Comparison of ENCODE assay signal across 1 cellular context in the genomic region with DNA sequence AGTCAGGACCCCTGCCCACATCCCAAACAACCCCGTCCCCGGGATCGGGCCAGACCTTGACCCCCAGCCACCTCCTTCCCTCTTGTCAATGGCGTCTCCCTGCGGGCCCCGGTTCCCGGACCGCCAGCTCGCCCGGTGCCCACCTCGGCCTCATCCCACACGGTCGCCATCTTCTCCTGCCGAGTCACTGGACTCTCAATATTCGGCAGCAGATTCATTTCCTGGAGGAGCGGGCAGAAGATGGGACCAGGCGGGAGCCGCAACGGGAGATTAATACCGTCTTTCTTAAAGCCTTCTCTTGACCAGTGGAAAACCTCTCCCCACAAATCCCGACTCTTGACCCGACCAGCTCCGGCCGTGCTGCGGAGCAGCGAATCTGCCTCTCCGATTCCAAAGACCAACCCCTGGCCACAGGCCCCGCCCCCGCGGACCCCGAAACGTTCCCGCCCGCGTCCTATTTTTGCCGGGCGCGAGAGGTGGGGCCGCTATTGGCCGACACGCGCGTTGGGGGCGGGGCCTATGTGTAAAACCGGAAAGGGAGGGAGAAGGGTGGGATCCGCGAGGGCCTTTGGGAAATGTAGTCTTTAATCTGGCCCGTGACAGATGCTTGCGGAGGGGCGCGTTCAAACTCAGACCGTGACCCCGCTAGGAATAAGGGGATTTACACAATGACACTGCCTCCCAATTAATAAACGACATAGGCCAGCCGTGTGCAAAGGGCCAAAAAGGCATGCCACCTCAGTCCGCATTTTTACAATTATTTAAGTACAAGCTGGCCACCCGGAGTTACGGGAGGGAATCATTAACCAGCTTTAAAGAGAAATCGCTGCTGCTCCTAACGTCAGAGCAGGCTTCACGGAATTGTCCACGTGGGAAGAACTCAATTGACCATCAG.
A peak's percentile ranks its signal among the peaks of the same experiment; 100 is the strongest.
TF ChIP-seq lines count a peak whose summit lies in the region.

A gene (minus strand): TSS at position 378 of the 895 bp plus-strand sequence. CDS start 160 bp downstream, at position 218.

TF ChIP-seq in H1, 55 proteins besides CTCF, POLR2A, EP300 and RAD21:
- peak; percentile 67 for TF ChIP-seq SIX5 (IDR thresholded peaks at IDR 0.05; ENCODE audit: low read depth, low read length)
- peak; percentile 21; the same call in 1 of the 2 replicates for TF ChIP-seq EGR1 (IDR thresholded peaks at IDR 0.05; ENCODE audit: borderline replicate concordance, low read depth, low read length)
- no peak for TF ChIP-seq KDM1A (IDR thresholded peaks at IDR 0.05; ENCODE audit: borderline replicate concordance, low read length)
- peak; percentile 90 for TF ChIP-seq TBP (IDR thresholded peaks at IDR 0.05; ENCODE audit: low read depth, low read length)
- TF ChIP-seq, protein P1, sequence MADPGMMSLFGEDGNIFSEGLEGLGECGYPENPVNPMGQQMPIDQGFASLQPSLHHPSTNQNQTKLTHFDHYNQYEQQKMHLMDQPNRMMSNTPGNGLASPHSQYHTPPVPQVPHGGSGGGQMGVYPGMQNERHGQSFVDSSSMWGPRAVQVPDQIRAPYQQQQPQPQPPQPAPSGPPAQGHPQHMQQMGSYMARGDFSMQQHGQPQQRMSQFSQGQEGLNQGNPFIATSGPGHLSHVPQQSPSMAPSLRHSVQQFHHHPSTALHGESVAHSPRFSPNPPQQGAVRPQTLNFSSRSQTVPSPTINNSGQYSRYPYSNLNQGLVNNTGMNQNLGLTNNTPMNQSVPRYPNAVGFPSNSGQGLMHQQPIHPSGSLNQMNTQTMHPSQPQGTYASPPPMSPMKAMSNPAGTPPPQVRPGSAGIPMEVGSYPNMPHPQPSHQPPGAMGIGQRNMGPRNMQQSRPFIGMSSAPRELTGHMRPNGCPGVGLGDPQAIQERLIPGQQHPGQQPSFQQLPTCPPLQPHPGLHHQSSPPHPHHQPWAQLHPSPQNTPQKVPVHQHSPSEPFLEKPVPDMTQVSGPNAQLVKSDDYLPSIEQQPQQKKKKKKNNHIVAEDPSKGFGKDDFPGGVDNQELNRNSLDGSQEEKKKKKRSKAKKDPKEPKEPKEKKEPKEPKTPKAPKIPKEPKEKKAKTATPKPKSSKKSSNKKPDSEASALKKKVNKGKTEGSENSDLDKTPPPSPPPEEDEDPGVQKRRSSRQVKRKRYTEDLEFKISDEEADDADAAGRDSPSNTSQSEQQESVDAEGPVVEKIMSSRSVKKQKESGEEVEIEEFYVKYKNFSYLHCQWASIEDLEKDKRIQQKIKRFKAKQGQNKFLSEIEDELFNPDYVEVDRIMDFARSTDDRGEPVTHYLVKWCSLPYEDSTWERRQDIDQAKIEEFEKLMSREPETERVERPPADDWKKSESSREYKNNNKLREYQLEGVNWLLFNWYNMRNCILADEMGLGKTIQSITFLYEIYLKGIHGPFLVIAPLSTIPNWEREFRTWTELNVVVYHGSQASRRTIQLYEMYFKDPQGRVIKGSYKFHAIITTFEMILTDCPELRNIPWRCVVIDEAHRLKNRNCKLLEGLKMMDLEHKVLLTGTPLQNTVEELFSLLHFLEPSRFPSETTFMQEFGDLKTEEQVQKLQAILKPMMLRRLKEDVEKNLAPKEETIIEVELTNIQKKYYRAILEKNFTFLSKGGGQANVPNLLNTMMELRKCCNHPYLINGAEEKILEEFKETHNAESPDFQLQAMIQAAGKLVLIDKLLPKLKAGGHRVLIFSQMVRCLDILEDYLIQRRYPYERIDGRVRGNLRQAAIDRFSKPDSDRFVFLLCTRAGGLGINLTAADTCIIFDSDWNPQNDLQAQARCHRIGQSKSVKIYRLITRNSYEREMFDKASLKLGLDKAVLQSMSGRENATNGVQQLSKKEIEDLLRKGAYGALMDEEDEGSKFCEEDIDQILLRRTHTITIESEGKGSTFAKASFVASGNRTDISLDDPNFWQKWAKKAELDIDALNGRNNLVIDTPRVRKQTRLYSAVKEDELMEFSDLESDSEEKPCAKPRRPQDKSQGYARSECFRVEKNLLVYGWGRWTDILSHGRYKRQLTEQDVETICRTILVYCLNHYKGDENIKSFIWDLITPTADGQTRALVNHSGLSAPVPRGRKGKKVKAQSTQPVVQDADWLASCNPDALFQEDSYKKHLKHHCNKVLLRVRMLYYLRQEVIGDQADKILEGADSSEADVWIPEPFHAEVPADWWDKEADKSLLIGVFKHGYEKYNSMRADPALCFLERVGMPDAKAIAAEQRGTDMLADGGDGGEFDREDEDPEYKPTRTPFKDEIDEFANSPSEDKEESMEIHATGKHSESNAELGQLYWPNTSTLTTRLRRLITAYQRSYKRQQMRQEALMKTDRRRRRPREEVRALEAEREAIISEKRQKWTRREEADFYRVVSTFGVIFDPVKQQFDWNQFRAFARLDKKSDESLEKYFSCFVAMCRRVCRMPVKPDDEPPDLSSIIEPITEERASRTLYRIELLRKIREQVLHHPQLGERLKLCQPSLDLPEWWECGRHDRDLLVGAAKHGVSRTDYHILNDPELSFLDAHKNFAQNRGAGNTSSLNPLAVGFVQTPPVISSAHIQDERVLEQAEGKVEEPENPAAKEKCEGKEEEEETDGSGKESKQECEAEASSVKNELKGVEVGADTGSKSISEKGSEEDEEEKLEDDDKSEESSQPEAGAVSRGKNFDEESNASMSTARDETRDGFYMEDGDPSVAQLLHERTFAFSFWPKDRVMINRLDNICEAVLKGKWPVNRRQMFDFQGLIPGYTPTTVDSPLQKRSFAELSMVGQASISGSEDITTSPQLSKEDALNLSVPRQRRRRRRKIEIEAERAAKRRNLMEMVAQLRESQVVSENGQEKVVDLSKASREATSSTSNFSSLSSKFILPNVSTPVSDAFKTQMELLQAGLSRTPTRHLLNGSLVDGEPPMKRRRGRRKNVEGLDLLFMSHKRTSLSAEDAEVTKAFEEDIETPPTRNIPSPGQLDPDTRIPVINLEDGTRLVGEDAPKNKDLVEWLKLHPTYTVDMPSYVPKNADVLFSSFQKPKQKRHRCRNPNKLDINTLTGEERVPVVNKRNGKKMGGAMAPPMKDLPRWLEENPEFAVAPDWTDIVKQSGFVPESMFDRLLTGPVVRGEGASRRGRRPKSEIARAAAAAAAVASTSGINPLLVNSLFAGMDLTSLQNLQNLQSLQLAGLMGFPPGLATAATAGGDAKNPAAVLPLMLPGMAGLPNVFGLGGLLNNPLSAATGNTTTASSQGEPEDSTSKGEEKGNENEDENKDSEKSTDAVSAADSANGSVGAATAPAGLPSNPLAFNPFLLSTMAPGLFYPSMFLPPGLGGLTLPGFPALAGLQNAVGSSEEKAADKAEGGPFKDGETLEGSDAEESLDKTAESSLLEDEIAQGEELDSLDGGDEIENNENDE (IDR thresholded peaks at IDR 0.05; ENCODE audit: insufficient replicate concordance, low read length), result no peak
- peak; percentile 84 for TF ChIP-seq ASH2L (IDR thresholded peaks at IDR 0.05; ENCODE audit: low read length)
- peak; percentile 19 for TF ChIP-seq KDM4A (IDR thresholded peaks at IDR 0.05; ENCODE audit: low read depth, low read length, severe bottlenecking)
- peak; percentile 96 for TF ChIP-seq YY1 (IDR thresholded peaks at IDR 0.05; ENCODE audit: low read depth, low read length)
- TF ChIP-seq CTBP2 (IDR thresholded peaks at IDR 0.05; ENCODE audit: borderline replicate concordance, insufficient read depth, insufficient read length, low read length), result no peak
- TF ChIP-seq HDAC6 (IDR thresholded peaks at IDR 0.05; ENCODE audit: low read depth, low read length), result no peak
- no peak for TF ChIP-seq SP1 (IDR thresholded peaks at IDR 0.05; ENCODE audit: low read depth, low read length)
- TF ChIP-seq TAF7 (optimal IDR thresholded peaks at IDR 0.05; ENCODE audit: borderline replicate concordance, low read depth, low read length), result peak; percentile 87
- TF ChIP-seq, protein P2, sequence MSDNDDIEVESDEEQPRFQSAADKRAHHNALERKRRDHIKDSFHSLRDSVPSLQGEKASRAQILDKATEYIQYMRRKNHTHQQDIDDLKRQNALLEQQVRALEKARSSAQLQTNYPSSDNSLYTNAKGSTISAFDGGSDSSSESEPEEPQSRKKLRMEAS (IDR thresholded peaks at IDR 0.05), result peak; percentile 25; the same call in 1 of the 2 replicates
- 0 out of 2 replicates have a peak, but pooled peaks have one; percentile 58 for TF ChIP-seq RBBP5 (IDR thresholded peaks at IDR 0.05; ENCODE audit: borderline replicate concordance, low read depth, low read length)
- TF ChIP-seq CHD2 (IDR thresholded peaks at IDR 0.05; ENCODE audit: low read length), result no peak
- TF ChIP-seq POLR2AphosphoS5 (IDR thresholded peaks at IDR 0.05; ENCODE audit: low read depth, low read length), result peak; percentile 84; the same call in 1 of the 2 replicates
- no peak for TF ChIP-seq SP4 (IDR thresholded peaks at IDR 0.05; ENCODE audit: low read length)
- TF ChIP-seq KDM5A (IDR thresholded peaks at IDR 0.05; ENCODE audit: low read length), result peak; percentile 87; the same call in 1 of the 2 replicates
- TF ChIP-seq BRCA1 (IDR thresholded peaks at IDR 0.05; ENCODE audit: low read depth, low read length), result no peak
- TF ChIP-seq SAP30 (IDR thresholded peaks at IDR 0.05; ENCODE audit: insufficient read depth, insufficient replicate concordance, low read length), result peak; percentile 82
- TF ChIP-seq JUND (IDR thresholded peaks at IDR 0.05; ENCODE audit: low read length), result no peak
- TF ChIP-seq SIN3A (conservative IDR thresholded peaks at IDR 0.05 in 1 of 2, IDR thresholded peaks at IDR 0.05 in 1 of 2; ENCODE audit: low read depth in 1 of 2, low read length in 2 of 2), result peak; percentile 55; a peak in 2 of 4 replicates
- TF ChIP-seq GABPA (IDR thresholded peaks at IDR 0.05; ENCODE audit: borderline replicate concordance, insufficient read depth, low read length), result peak; percentile 84; the same call in 1 of the 2 replicates
- peak; percentile 95 for TF ChIP-seq PHF8 (conservative IDR thresholded peaks at IDR 0.05; ENCODE audit: low read depth, low read length)
- TF ChIP-seq SUZ12 (IDR thresholded peaks at IDR 0.05; ENCODE audit: low read length), result no peak
- TF ChIP-seq RFX5 (IDR thresholded peaks at IDR 0.05; ENCODE audit: borderline replicate concordance, low read depth, low read length), result no peak
- peak; percentile 98 for TF ChIP-seq TAF1 (IDR thresholded peaks at IDR 0.05; ENCODE audit: low read depth, low read length)
